Comparison of ENCODE assay signal across 1 cellular context in genomic region chr1:225908013-225908640, GRCh38.
TF ChIP-seq lines count a peak whose summit lies in the region.

No MANE protein-coding gene starts in this region.

TF ChIP-seq in HEK293, 187 proteins besides CTCF, POLR2A, EP300 and RAD21:
- TF ChIP-seq ZNF549 (tag by site-specific recombination; IDR thresholded peaks at IDR 0.05), result no peak
- TF ChIP-seq, protein P1, sequence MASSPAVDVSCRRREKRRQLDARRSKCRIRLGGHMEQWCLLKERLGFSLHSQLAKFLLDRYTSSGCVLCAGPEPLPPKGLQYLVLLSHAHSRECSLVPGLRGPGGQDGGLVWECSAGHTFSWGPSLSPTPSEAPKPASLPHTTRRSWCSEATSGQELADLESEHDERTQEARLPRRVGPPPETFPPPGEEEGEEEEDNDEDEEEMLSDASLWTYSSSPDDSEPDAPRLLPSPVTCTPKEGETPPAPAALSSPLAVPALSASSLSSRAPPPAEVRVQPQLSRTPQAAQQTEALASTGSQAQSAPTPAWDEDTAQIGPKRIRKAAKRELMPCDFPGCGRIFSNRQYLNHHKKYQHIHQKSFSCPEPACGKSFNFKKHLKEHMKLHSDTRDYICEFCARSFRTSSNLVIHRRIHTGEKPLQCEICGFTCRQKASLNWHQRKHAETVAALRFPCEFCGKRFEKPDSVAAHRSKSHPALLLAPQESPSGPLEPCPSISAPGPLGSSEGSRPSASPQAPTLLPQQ (tag by site-specific recombination; IDR thresholded peaks at IDR 0.05), result peak; percentile 60; the same call in 1 of the 2 replicates
- no peak for TF ChIP-seq ZNF473 (tag by site-specific recombination; IDR thresholded peaks at IDR 0.05)
- peak; percentile 97 for TF ChIP-seq ZNF121 (tag by site-specific recombination; IDR thresholded peaks at IDR 0.05)
TF ChIP-seq in HEK293: peak in this region for 2.
